In genomic region chr17:27519550-27519949, GRCh38 we compare ENCODE assay signal across 14 cellular contexts.
DNase-seq lines count a peak whose midpoint lies in the region; ATAC-seq lines count a peak whose summit lies in the region.
"Had no signal": no experiment of that assay in that cellular context is flagged by ENCODE, and none has a peak within 500 bp of the region (broad histone marks: within the 10 kb centered on the region; RNA-seq: fewer than 3 reads in every experiment).

No MANE protein-coding gene starts in this region.

- H3K36me3 Mint-ChIP-seq in memory B cell, result no peaks in the 10 kb centered on the region

- in situ Hi-C loops in KBM-7 (cut with MboI; ENCODE audit: low pct_unique_long_range_greater_than_20kb, low sequenced_read_pairs), result no loop called here

- peaks cover 35% of the 10 kb centered on the region for H3K4me1 Mint-ChIP-seq in memory B cell

- no peaks in the 10 kb centered on the region for H3K9me3 Mint-ChIP-seq in memory B cell
- H3K9me3 Mint-ChIP-seq: activated naive CD8-positive, alpha-beta T cell treated with anti-CD3 and anti-CD28 coated beads, Interleukin-2, amount 10 ng/mL, durations not matched to agents 7 days and 5 days; T-helper 2 cell treated with Interferon-gamma antibody and Interleukin-4, amounts not matched to agents 5 μg/mL and 100 μg/mL, for 36 hours had no signal

- H3K27ac Mint-ChIP-seq in memory B cell, result no peak overlapping the region
- H3K27ac Mint-ChIP-seq: activated naive CD8-positive, alpha-beta T cell treated with anti-CD3 and anti-CD28 coated beads, Interleukin-2, amount 10 ng/mL, durations not matched to agents 7 days and 5 days; T-helper 2 cell treated with Interferon-gamma antibody and Interleukin-4, amounts not matched to agents 5 μg/mL and 100 μg/mL, for 36 hours had no signal

- H3K27me3 Mint-ChIP-seq in memory B cell, result no peaks in the 10 kb centered on the region
- H3K27me3 Mint-ChIP-seq: activated naive CD8-positive, alpha-beta T cell treated with anti-CD3 and anti-CD28 coated beads, Interleukin-2, amount 10 ng/mL, durations not matched to agents 7 days and 5 days had no signal

- intact Hi-C loops in Right ventricle myocardium superior (cut with DNase I), result no loop called here

- ATAC-seq in GM18502 (IDR thresholded peaks at IDR 0.05; ENCODE audit: poor library complexity, unreplicated experiment) (peak; percentile 68), GM19463 (IDR thresholded peaks at IDR 0.05; ENCODE audit: unreplicated experiment) (peak; percentile 71), HG03159 (IDR thresholded peaks at IDR 0.05; ENCODE audit: unreplicated experiment) (peak; percentile 57), memory B cell (ENCODE audit: low read depth) (no peak), Right ventricle myocardium superior (ENCODE audit: poor library complexity) (no peak), HG03039 (IDR thresholded peaks at IDR 0.05; ENCODE audit: unreplicated experiment) (no peak)
- ATAC-seq: left lobe of liver had no signal

- no peak for DNase-seq in memory B cell (ENCODE audit: low spot score in 2 of 2)
- no peak for DNase-seq in Right ventricle myocardium superior
- DNase-seq in NOMO-1 treated with DMSO at 0.1 percent for 48 hours (lab: John Stamatoyannopoulos, UW; ENCODE audit: unreplicated experiment), result no peak
- no peak for DNase-seq in KBM-7
- DNase-seq: activated CD8-positive, alpha-beta memory T cell treated with anti-CD3 and anti-CD28 coated beads for 24 hours; activated naive CD8-positive, alpha-beta T cell treated with anti-CD3 and anti-CD28 coated beads, Interleukin-2, amount 10 ng/mL, durations not matched to agents 7 days and 5 days; effector memory CD4-positive, alpha-beta T cell; NCI-H2107 had no signal

- peak overlapping the region; percentile 7 for H3K4me3 Mint-ChIP-seq in memory B cell
- H3K4me3 Mint-ChIP-seq: activated naive CD8-positive, alpha-beta T cell treated with anti-CD3 and anti-CD28 coated beads, Interleukin-2, amount 10 ng/mL, durations not matched to agents 7 days and 5 days; T-helper 2 cell treated with Interferon-gamma antibody and Interleukin-4, amounts not matched to agents 5 μg/mL and 100 μg/mL, for 36 hours had no signal

Comparison
In these comparisons a context has a peak if more than half of its experiments do, and no peak if none do; other contexts are left out.
1. ATAC-seq: peak in GM18502 (single experiment), GM19463 (single experiment) and HG03159 (single experiment); none in memory B cell (single experiment), Right ventricle myocardium superior (single experiment) and HG03039 (single experiment).